ENCODE assay signal across 8 cellular contexts in genomic region chr6:148559848-148560433, GRCh38.
A peak's percentile ranks its signal among the peaks of the same experiment; 100 is the strongest.
DNase-seq lines count a peak whose midpoint lies in the region; ATAC-seq and TF ChIP-seq lines count a peak whose summit lies in the region.

No MANE protein-coding gene starts in this region.

- H3K27ac Mint-ChIP-seq in CD4-positive, CD25-positive, alpha-beta regulatory T cell = no peak overlapping the region

- H3K27ac ChIP-seq in CD4-positive, CD25-positive, alpha-beta regulatory T cell (ENCODE audit: insufficient read depth, low read length, poor library complexity, severe bottlenecking) = no peak overlapping the region
- H3K27ac ChIP-seq in foreskin keratinocyte (no peak overlapping the region), neutrophil (no peak overlapping the region), suprapubic skin (no peak overlapping the region)

- TF ChIP-seq EP300 in suprapubic skin (IDR thresholded peaks at IDR 0.05) = no peak

- peaks cover 0 to 11% (median 7%) of the 10 kb centered on the region in 4 donors for H3K4me1 Mint-ChIP-seq in CD4-positive, CD25-positive, alpha-beta regulatory T cell

- peak; percentile 26 to 55 (median 52) for DNase-seq in CD4-positive, CD25-positive, alpha-beta regulatory T cell
- DNase-seq in HT1080 (ENCODE audit: low read depth) (peak; percentile 66), RPMI8226 (peak; percentile 63), activated gamma-delta T cell (lab: John Stamatoyannopoulos, UW) (peak; percentile 30), foreskin keratinocyte (no peak), suprapubic skin (ENCODE audit: low spot score in 2 of 2) (peak; percentile 78 to 85)

- WGBS in suprapubic skin = 5% methylated on average over 23 of the region's 46 CpGs

- peaks cover 10% of the 10 kb centered on the region for H3K4me1 ChIP-seq in CD4-positive, CD25-positive, alpha-beta regulatory T cell (ENCODE audit: control insufficient read depth, insufficient read depth, low read length, poor library complexity, severe bottlenecking)
- H3K4me1 ChIP-seq in foreskin keratinocyte = no peaks in the 10 kb centered on the region
- peaks cover 0 to 5% of the 10 kb centered on the region in 2 experiments for H3K4me1 ChIP-seq in neutrophil (ENCODE audit: control insufficient read depth in 1 of 2, insufficient read depth in 1 of 2, low read depth in 1 of 2, low read length in 1 of 2)
- peaks cover 9% of the 10 kb centered on the region for H3K4me1 ChIP-seq in suprapubic skin

- no peak for TF ChIP-seq POLR2A in suprapubic skin (IDR thresholded peaks at IDR 0.05)

- peak overlapping the region in 1 of 4 donors; percentile 11 for H3K4me3 Mint-ChIP-seq in CD4-positive, CD25-positive, alpha-beta regulatory T cell

- H3K36me3 Mint-ChIP-seq in CD4-positive, CD25-positive, alpha-beta regulatory T cell = no peaks in the 10 kb centered on the region

- H3K4me3 ChIP-seq in CD4-positive, CD25-positive, alpha-beta regulatory T cell (ENCODE audit: low read depth, low read length) = no peak overlapping the region
- H3K4me3 ChIP-seq in neutrophil (ENCODE audit: low read depth in 1 of 2, low read length in 1 of 2) = no peak overlapping the region
- peak overlapping the region; percentile 55 for H3K4me3 ChIP-seq in suprapubic skin

- H3K9me3 Mint-ChIP-seq in CD4-positive, CD25-positive, alpha-beta regulatory T cell = peaks cover 0 to 5% (median 0%) of the 10 kb centered on the region in 7 donors

- TF ChIP-seq CTCF in foreskin keratinocyte (conservative IDR thresholded peaks at IDR 0.05) = peak; percentile 96
- TF ChIP-seq CTCF in neutrophil (IDR thresholded peaks at IDR 0.05) = peak; percentile 64
- peak; percentile 87 to 99 for TF ChIP-seq CTCF in suprapubic skin (IDR thresholded peaks at IDR 0.05)

- peak; percentile 75 to 77 for ATAC-seq in CD4-positive, CD25-positive, alpha-beta regulatory T cell (ENCODE audit: low read depth in 2 of 2)
- ATAC-seq in GM19438 (IDR thresholded peaks at IDR 0.05; ENCODE audit: low read depth, unreplicated experiment) (peak; percentile 86), foreskin keratinocyte (peak; percentile 88)

- H3K36me3 ChIP-seq in CD4-positive, CD25-positive, alpha-beta regulatory T cell (ENCODE audit: control insufficient read depth, insufficient read depth, low read length) = no peaks in the 10 kb centered on the region
- H3K36me3 ChIP-seq in neutrophil (no peaks in the 10 kb centered on the region), suprapubic skin (no peaks in the 10 kb centered on the region)

- H3K27me3 Mint-ChIP-seq in CD4-positive, CD25-positive, alpha-beta regulatory T cell = peaks cover 9% of the 10 kb centered on the region

- peaks cover 4% of the 10 kb centered on the region for H3K27me3 ChIP-seq in CD4-positive, CD25-positive, alpha-beta regulatory T cell (ENCODE audit: control insufficient read depth, insufficient read depth, low read length)
- H3K27me3 ChIP-seq in foreskin keratinocyte (no peaks in the 10 kb centered on the region), neutrophil (peaks cover 46% of the 10 kb centered on the region), suprapubic skin (no peaks in the 10 kb centered on the region)

- H3K9me3 ChIP-seq in CD4-positive, CD25-positive, alpha-beta regulatory T cell (ENCODE audit: control insufficient read depth in 2 of 2, low read length in 2 of 2) = no peaks in the 10 kb centered on the region
- no peaks in the 10 kb centered on the region for H3K9me3 ChIP-seq in neutrophil
- H3K9me3 ChIP-seq in suprapubic skin = no peaks in the 10 kb centered on the region

Comparison
In these comparisons a context has a peak if more than half of its experiments do, and no peak if none do; other contexts are left out.
1. DNase-seq: peak in CD4-positive, CD25-positive, alpha-beta regulatory T cell (3 of 3), HT1080 (single experiment), RPMI8226 (single experiment), activated gamma-delta T cell (single experiment) and suprapubic skin (2 of 2); none in foreskin keratinocyte (0 of 2).
2. Peak in every context shown above with its lines, with median percentiles within 50 percentile points of each other: ATAC-seq and CTCF ChIP-seq.